ENCODE assay signal across 9 cellular contexts in the genomic region with DNA sequence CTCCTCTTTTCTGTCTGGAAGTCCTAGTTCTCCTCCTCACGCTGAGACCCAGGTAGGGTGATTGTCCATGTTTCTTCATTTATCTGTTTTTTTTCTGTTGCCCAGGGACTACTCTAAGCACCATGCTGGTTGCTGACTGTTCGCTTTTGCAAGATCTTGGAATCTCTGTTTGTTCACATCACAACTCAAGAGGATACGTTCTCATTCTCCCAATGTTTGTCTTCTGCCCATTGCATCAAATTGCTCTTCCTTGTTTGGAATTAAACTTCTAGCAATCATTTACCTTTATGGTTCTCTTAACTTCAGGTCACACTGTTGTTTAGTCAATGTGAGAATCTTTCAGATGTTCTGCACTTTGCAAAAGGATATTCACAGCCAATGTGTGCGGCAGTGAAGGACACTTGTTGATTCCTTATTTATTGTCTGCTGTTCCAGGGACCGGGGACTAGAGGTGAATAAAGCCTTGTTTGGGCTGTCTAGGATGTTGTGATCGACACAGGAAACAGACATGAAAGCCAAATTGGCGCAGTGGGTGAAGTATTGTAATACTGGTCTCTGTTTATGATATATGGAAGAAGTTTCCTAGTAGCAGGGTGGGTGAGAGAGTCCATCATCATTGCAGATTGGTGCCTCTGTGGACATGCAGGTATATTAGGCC. TPM values are rescaled to one million over a fixed set of nuclear protein-coding genes. Genes with fewer than 3 reads are reported as not detected.
DNase-seq lines count a peak whose midpoint lies in the region; ATAC-seq and TF ChIP-seq lines count a peak whose summit lies in the region.
"Had no signal": no experiment of that assay in that cellular context is flagged by ENCODE, and none has a peak within 500 bp of the region (broad histone marks: within the 10 kb centered on the region; RNA-seq: fewer than 3 reads in every experiment).

No MANE protein-coding gene starts in this region.

- peaks cover 37% of the 10 kb centered on the region for H3K4me1 Mint-ChIP-seq in activated CD4-positive, alpha-beta memory T cell treated with anti-CD3 and anti-CD28 coated beads, Interleukin-2, amount 10 ng/mL, durations not matched to agents 7 days and 5 days

- no peak overlapping the region for H3K4me3 Mint-ChIP-seq in activated CD4-positive, alpha-beta memory T cell treated with anti-CD3 and anti-CD28 coated beads, Interleukin-2, amount 10 ng/mL, durations not matched to agents 7 days and 5 days

- no peak for TF ChIP-seq EP300 in gastroesophageal sphincter (IDR thresholded peaks at IDR 0.05)

- TF ChIP-seq CTCF in C4-2B (conservative IDR thresholded peaks at IDR 0.05) (no peak), DND-41 (IDR thresholded peaks at IDR 0.05; ENCODE audit: borderline replicate concordance, extremely low read depth, low read length, poor library complexity, severe bottlenecking) (no peak), gastroesophageal sphincter (IDR thresholded peaks at IDR 0.05) (no peak)

- H3K9me3 ChIP-seq in DND-41 (ENCODE audit: insufficient read depth, low read length, severe bottlenecking): no peaks in the 10 kb centered on the region
- no peaks in the 10 kb centered on the region for H3K9me3 ChIP-seq in gastroesophageal sphincter
- H3K9me3 ChIP-seq in skeletal muscle tissue (ENCODE audit: control insufficient read depth in 3 of 3, low read length in 3 of 3): no peaks in the 10 kb centered on the region

- no peaks in the 10 kb centered on the region for H3K27me3 Mint-ChIP-seq in activated CD4-positive, alpha-beta memory T cell treated with anti-CD3 and anti-CD28 coated beads, Interleukin-2, amount 10 ng/mL, durations not matched to agents 7 days and 5 days

- H3K79me2 ChIP-seq in DND-41 (ENCODE audit: insufficient read depth, low read length): peaks cover 79% of the 10 kb centered on the region

- DNase-seq in DND-41 (peak; percentile 28), AML-193 (lab: John Stamatoyannopoulos, UW) (no peak), NCI-H1694 (lab: John Stamatoyannopoulos, UW) (no peak)
- no peak for DNase-seq in activated CD4-positive, alpha-beta memory T cell treated with anti-CD3 and anti-CD28 coated beads, Interleukin-2, amount 10 ng/mL, durations not matched to agents 7 days and 5 days
- DNase-seq: MV-4-11, NCI-H69 had no signal

- H3K4me1 ChIP-seq in DND-41 (ENCODE audit: insufficient read depth, low read length) (peaks cover 27% of the 10 kb centered on the region), gastroesophageal sphincter (peaks cover 23 to 100% (median 26%) of the 10 kb centered on the region in 3 donors), skeletal muscle tissue (ENCODE audit: control insufficient read depth in 3 of 3, insufficient read depth in 3 of 3, low read length in 3 of 3) (peaks cover 23 to 36% (median 26%) of the 10 kb centered on the region in 3 donors)

- POLR2A ChIA-PET in activated CD4-positive, alpha-beta memory T cell treated with anti-CD3 and anti-CD28 coated beads, Interleukin-2, amount 10 ng/mL, durations not matched to agents 7 days and 5 days (lab: Charles Lee): no interaction called here

- H3K27ac Mint-ChIP-seq in activated CD4-positive, alpha-beta memory T cell treated with anti-CD3 and anti-CD28 coated beads, Interleukin-2, amount 10 ng/mL, durations not matched to agents 7 days and 5 days: no peak overlapping the region

- H3K27ac ChIP-seq in C4-2B: peak overlapping the region; percentile 27
- peak overlapping the region; percentile 30; the same call in 1 of the 2 replicates for H3K27ac ChIP-seq in DND-41 (ENCODE audit: low read length)
- peak overlapping the region; percentile 44 to 97 (median 90) for H3K27ac ChIP-seq in gastroesophageal sphincter
- peak overlapping the region; percentile 69 for H3K27ac ChIP-seq in skeletal muscle tissue (ENCODE audit: low read depth, low read length)

- no peaks in the 10 kb centered on the region for H3K27me3 ChIP-seq in DND-41 (ENCODE audit: insufficient read depth, low read length, poor library complexity)
- H3K27me3 ChIP-seq in gastroesophageal sphincter: no peaks in the 10 kb centered on the region
- H3K27me3 ChIP-seq in skeletal muscle tissue (ENCODE audit: control insufficient read depth in 3 of 3, insufficient read depth in 3 of 3, low read length in 3 of 3): no peaks in the 10 kb centered on the region

- H3K36me3 ChIP-seq in DND-41 (ENCODE audit: insufficient read depth, low read length): peaks cover 5% of the 10 kb centered on the region
- H3K36me3 ChIP-seq in gastroesophageal sphincter: peaks cover 0 to 4% of the 10 kb centered on the region in 2 donors
- H3K36me3 ChIP-seq in skeletal muscle tissue (ENCODE audit: control insufficient read depth in 3 of 3, insufficient read depth in 3 of 3, low read length in 3 of 3): no peaks in the 10 kb centered on the region

- 56 to 72% methylated on average over 4 to 6 of the region's 7 CpGs for WGBS in gastroesophageal sphincter (ENCODE audit: low coverage in 1 of 2), 2 donors

- ATAC-seq in DND-41 (ENCODE audit: insufficient read depth, low read depth) (peak; percentile 58; the same call in 2 of the 3 replicates), gastroesophageal sphincter (no peak)

- H3K4me2 ChIP-seq in DND-41 (ENCODE audit: insufficient read depth, low read length): no peak overlapping the region

- H3K4me3 ChIP-seq in DND-41 (ENCODE audit: low read depth in 1 of 2, low read length in 2 of 2) (no peak overlapping the region), gastroesophageal sphincter (no peak overlapping the region), skeletal muscle tissue (ENCODE audit: low read length in 3 of 3) (no peak overlapping the region)

- H2AFZ ChIP-seq in DND-41 (ENCODE audit: low read depth, low read length): no peak overlapping the region

- H3K9ac ChIP-seq in DND-41 (ENCODE audit: low read depth, low read length) (no peak overlapping the region), skeletal muscle tissue (ENCODE audit: low read depth in 1 of 3, low read length in 3 of 3) (no peak overlapping the region)

- no peak for TF ChIP-seq POLR2A in gastroesophageal sphincter (IDR thresholded peaks at IDR 0.05)

- H3K36me3 Mint-ChIP-seq in activated CD4-positive, alpha-beta memory T cell treated with anti-CD3 and anti-CD28 coated beads, Interleukin-2, amount 10 ng/mL, durations not matched to agents 7 days and 5 days (ENCODE audit: low read depth): peaks cover 39% of the 10 kb centered on the region

- CTCF ChIA-PET in activated CD4-positive, alpha-beta memory T cell treated with anti-CD3 and anti-CD28 coated beads, Interleukin-2, amount 10 ng/mL, durations not matched to agents 7 days and 5 days (lab: Charles Lee): no interaction called here

- no peaks in the 10 kb centered on the region for H4K20me1 ChIP-seq in DND-41 (ENCODE audit: insufficient read depth, low read length)

- no peaks in the 10 kb centered on the region for H3K9me3 Mint-ChIP-seq in activated CD4-positive, alpha-beta memory T cell treated with anti-CD3 and anti-CD28 coated beads, Interleukin-2, amount 10 ng/mL, durations not matched to agents 7 days and 5 days

RNA-seq across cellular contexts. Expression of a gene that starts 24.5 kb away (rescaled TPM):
- 1,000 to 10,000 TPM; 1,243 to 2,297 (median 2,164) TPM for total RNA-seq in gastroesophageal sphincter
- 28.2 TPM for total RNA-seq in skeletal muscle tissue
- 10 to 100 TPM; 51.4 to 52.4 TPM for total RNA-seq in activated CD4-positive, alpha-beta memory T cell treated with anti-CD3 and anti-CD28 coated beads, Interleukin-2, amount 10 ng/mL, durations not matched to agents 7 days and 5 days

Comparison
In these comparisons a context has a peak if more than half of its experiments do, and no peak if none do; other contexts are left out.
1. H3K27ac ChIP-seq: peak in every context shown above with its lines; median percentile 90 in gastroesophageal sphincter; 69 in skeletal muscle tissue; 30 in DND-41; 27 in C4-2B.
2. RNA of a gene that starts 24.5 kb away (total RNA-seq): 1,243 to 2,297 TPM in gastroesophageal sphincter; 51.4 to 52.4 TPM in activated CD4-positive, alpha-beta memory T cell treated with anti-CD3 and anti-CD28 coated beads, Interleukin-2, amount 10 ng/mL, durations not matched to agents 7 days and 5 days and 28.2 TPM in skeletal muscle tissue (single experiment); every median in the first group is over 10 times any median in the second.